ENCODE assay signal across 15 cellular contexts in the genomic region with DNA sequence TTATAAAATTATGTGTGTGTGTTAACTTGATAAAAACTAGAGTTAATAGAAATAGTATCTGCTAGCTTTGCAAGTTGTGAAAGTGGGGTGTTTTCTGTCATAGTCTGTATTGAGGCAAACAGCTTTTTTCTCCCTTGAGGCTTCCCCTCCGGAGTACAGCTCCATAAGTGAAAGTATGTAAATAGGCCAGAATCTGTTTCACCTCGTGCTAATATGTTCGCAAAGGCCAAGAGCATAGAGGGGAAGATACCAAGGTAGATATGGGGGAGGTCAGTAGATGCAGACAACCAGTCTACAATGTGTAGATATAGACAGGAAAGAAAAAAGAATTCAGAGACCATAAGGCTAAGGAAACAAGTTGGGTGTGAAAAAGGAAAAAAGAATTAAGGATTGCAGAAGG.
A peak's percentile ranks its signal among the peaks of the same experiment; 100 is the strongest.
DNase-seq lines count a peak whose midpoint lies in the region; ATAC-seq and TF ChIP-seq lines count a peak whose summit lies in the region.
"Had no signal": no experiment of that assay in that cellular context is flagged by ENCODE, and none has a peak within 500 bp of the region (broad histone marks: within the 10 kb centered on the region; RNA-seq: fewer than 3 reads in every experiment).

No MANE protein-coding gene starts in this region.

- no peak overlapping the region for H3K4me3 ChIP-seq in psoas muscle
- H3K4me3 ChIP-seq in coronary artery = no peak overlapping the region
- no peak overlapping the region for H3K4me3 ChIP-seq in neural progenitor cell
- H3K4me3 ChIP-seq: PC-9 had no signal

- no peak overlapping the region for H2AFZ ChIP-seq in neural progenitor cell (replicated peaks)
- H2AFZ ChIP-seq: PC-9 had no signal

- peaks cover 40% of the 10 kb centered on the region for H3K4me1 ChIP-seq in psoas muscle
- peaks cover 13% of the 10 kb centered on the region for H3K4me1 ChIP-seq in neural progenitor cell

- 33 to 48% (median 37%) methylated on average over 3 of the region's 3 CpGs for WGBS in psoas muscle, 3 donors

- peaks cover 10% of the 10 kb centered on the region for H3K36me3 Mint-ChIP-seq in neural progenitor cell

- no peaks in the 10 kb centered on the region for H3K27me3 Mint-ChIP-seq in neural progenitor cell (ENCODE audit: insufficient read depth, low read depth)
- H3K27me3 Mint-ChIP-seq: IgD-negative memory B cell; naive thymus-derived CD8-positive, alpha-beta T cell; stimulated activated naive B cell treated with anti-CD40 and anti-IgM and Interleukin-4, amounts not matched to agents 10 μg/mL and 1 μg/mL and 100 μg/mL, for 72 hours had no signal

- H3K36me3 ChIP-seq in psoas muscle (ENCODE audit: insufficient read depth in 1 of 2, low read depth in 1 of 2) (peaks cover 0 to 30% of the 10 kb centered on the region in 2 donors), neural progenitor cell (no peaks in the 10 kb centered on the region)

- no peaks in the 10 kb centered on the region for H4K20me1 ChIP-seq in neural progenitor cell (ENCODE audit: low read depth)

- peak; percentile 88 for ATAC-seq in GM18909 (IDR thresholded peaks at IDR 0.05; ENCODE audit: poor library complexity, unreplicated experiment)
- ATAC-seq in GM21717 (IDR thresholded peaks at IDR 0.05; ENCODE audit: unreplicated experiment) = peak; percentile 66
- ATAC-seq in HG03342 (IDR thresholded peaks at IDR 0.05; ENCODE audit: unreplicated experiment) = peak; percentile 80
- ATAC-seq in psoas muscle = peak in 2 of 4 donors; percentile 21 to 36
- ATAC-seq: naive thymus-derived CD8-positive, alpha-beta T cell had no signal

- H3K9me3 Mint-ChIP-seq in neural progenitor cell = no peaks in the 10 kb centered on the region
- H3K9me3 Mint-ChIP-seq: IgD-negative memory B cell; naive thymus-derived CD8-positive, alpha-beta T cell; stimulated activated naive B cell treated with anti-CD40 and anti-IgM and Interleukin-4, amounts not matched to agents 10 μg/mL and 1 μg/mL and 100 μg/mL, for 72 hours had no signal

- H3K27ac ChIP-seq in psoas muscle (peak overlapping the region; percentile 81), coronary artery (no peak overlapping the region), neural progenitor cell (no peak overlapping the region)
- H3K27ac ChIP-seq: PC-9 had no signal

- peaks cover 4% of the 10 kb centered on the region for H3K4me1 Mint-ChIP-seq in neural progenitor cell

- H3K9ac ChIP-seq in neural progenitor cell = no peak overlapping the region

- intact Hi-C loops in psoas muscle (cut with DNase I) = loop anchor here (5.0 to 10.0 kb wide), 2 partner anchors 223 to 296 kb away; no protein-coding TSS in a partner anchor

- no peaks in the 10 kb centered on the region for H3K9me3 ChIP-seq in psoas muscle
- H3K9me3 ChIP-seq in neural progenitor cell (ENCODE audit: low read depth) = no peaks in the 10 kb centered on the region

- TF ChIP-seq CTCF in psoas muscle (IDR thresholded peaks at IDR 0.05) = no peak
- no peak for TF ChIP-seq CTCF in coronary artery (IDR thresholded peaks at IDR 0.05)
- no peak for TF ChIP-seq CTCF in neural progenitor cell (IDR thresholded peaks at IDR 0.05)

- H3K27me3 ChIP-seq in psoas muscle (ENCODE audit: insufficient read depth in 3 of 3, low read length in 2 of 3) (no peaks in the 10 kb centered on the region), neural progenitor cell (no peaks in the 10 kb centered on the region)

- no peak overlapping the region for H3K4me3 Mint-ChIP-seq in neural progenitor cell
- H3K4me3 Mint-ChIP-seq: naive thymus-derived CD8-positive, alpha-beta T cell; stimulated activated naive B cell treated with anti-CD40 and anti-IgM and Interleukin-4, amounts not matched to agents 10 μg/mL and 1 μg/mL and 100 μg/mL, for 72 hours had no signal

- H3K79me2 ChIP-seq in neural progenitor cell (ENCODE audit: low read depth) = no peaks in the 10 kb centered on the region

- H3K27ac Mint-ChIP-seq in neural progenitor cell = no peak overlapping the region
- H3K27ac Mint-ChIP-seq: stimulated activated naive B cell treated with anti-CD40 and anti-IgM and Interleukin-4, amounts not matched to agents 10 μg/mL and 1 μg/mL and 100 μg/mL, for 72 hours had no signal

- H3F3A ChIP-seq in neural progenitor cell (ENCODE audit: low read depth) = no peaks in the 10 kb centered on the region

- DNase-seq in psoas muscle (no peak), coronary artery (ENCODE audit: low spot score) (no peak), neural progenitor cell (ENCODE audit: low spot score) (no peak)
- DNase-seq in stimulated activated CD4-positive, alpha-beta T cell treated with anti-CD3 and anti-CD28 coated beads, Interleukin-12 subunit alpha, Interleukin-12 subunit beta, amount 100 ng/mL, for 4 hours = no peak
- DNase-seq: activated CD8-positive, alpha-beta memory T cell treated with anti-CD3 and anti-CD28 coated beads, Interleukin-2, amount 50 U/mL, for 48 hours; DMS153; naive thymus-derived CD8-positive, alpha-beta T cell; NCI-H1930; stimulated activated CD4-positive, alpha-beta T cell treated with anti-CD3 and anti-CD28 coated beads, Interleukin-15, amount 100 ng/mL, for 24 hours; stimulated activated naive B cell treated with anti-CD40 and anti-IgM and Interleukin-4, amounts not matched to agents 10 μg/mL and 1 μg/mL and 100 μg/mL, for 72 hours had no signal

- H3K4me2 ChIP-seq in neural progenitor cell = no peak overlapping the region
- H3K4me2 ChIP-seq: PC-9 had no signal
